ENCODE assay signal across 10 cellular contexts in the genomic region with DNA sequence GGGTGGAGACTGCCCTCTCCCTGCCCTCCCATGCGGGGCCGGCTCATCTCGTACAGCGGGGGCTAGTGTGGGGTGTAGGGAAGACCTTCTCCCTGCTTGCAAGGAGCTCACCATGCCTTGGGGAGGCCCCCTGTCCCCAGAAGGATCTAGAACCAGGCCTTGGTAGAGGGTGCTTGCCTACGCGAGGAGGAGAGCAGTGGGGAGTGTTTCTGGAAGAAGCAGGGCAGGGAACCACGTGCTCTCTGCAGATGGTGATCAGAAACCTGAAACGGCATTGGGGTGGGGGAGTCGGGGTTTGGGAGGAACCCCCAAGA. TPM values are rescaled to one million over a fixed set of nuclear protein-coding genes. Genes with fewer than 3 reads are reported as not detected.
DNase-seq lines count a peak whose midpoint lies in the region; ATAC-seq and TF ChIP-seq lines count a peak whose summit lies in the region.
"Had no signal": no experiment of that assay in that cellular context is flagged by ENCODE, and none has a peak within 500 bp of the region (broad histone marks: within the 10 kb centered on the region; RNA-seq: fewer than 3 reads in every experiment).

No MANE protein-coding gene starts in this region.

- H3K27ac ChIP-seq in duodenal mucosa (ENCODE audit: low read depth, low read length) (peak overlapping the region; percentile 97), osteoblast (ENCODE audit: low read depth, low read length) (peak overlapping the region; percentile 95)

- TF ChIP-seq CTCF in BJ (IDR thresholded peaks at IDR 0.05; ENCODE audit: insufficient read depth, low read depth, low read length) (no peak), NB4 (IDR thresholded peaks at IDR 0.05; ENCODE audit: low read depth, low read length) (no peak), osteoblast (IDR thresholded peaks at IDR 0.05; ENCODE audit: extremely low read depth, low read depth, low read length) (no peak)

- CTCF ChIA-PET in BJ (lab: Yijun Ruan, JAX): interaction anchor here (1.2 to 1.3 kb wide), 3 partner anchors 25 to 46 kb away, joined by 4 to 6 read pairs (median 5); no protein-coding TSS in a partner anchor

- DNase-seq in BJ (ENCODE audit: low read depth) (no peak), NB4 (ENCODE audit: low read depth) (no peak), osteoblast (ENCODE audit: insufficient read length, low spot score, missing footprints) (no peak), activated gamma-delta T cell (lab: John Stamatoyannopoulos, UW) (no peak)

- POLR2A ChIA-PET in BJ (lab: Charles Lee): no interaction called here

- peak overlapping the region; percentile 76 to 78 for H3K9ac ChIP-seq in duodenal mucosa (ENCODE audit: low read depth in 1 of 2, low read length in 2 of 2)

- peak overlapping the region; percentile 90 for H3K4me2 ChIP-seq in osteoblast (ENCODE audit: insufficient read depth, low read length)

- no peaks in the 10 kb centered on the region for H3K9me3 ChIP-seq in duodenal mucosa (ENCODE audit: control insufficient read depth in 1 of 2, low read length in 2 of 2)
- no peaks in the 10 kb centered on the region for H3K9me3 ChIP-seq in osteoblast (ENCODE audit: low read depth, low read length)

- H3K79me2 ChIP-seq in osteoblast (ENCODE audit: insufficient read depth, low read length): peaks cover 53% of the 10 kb centered on the region

- peaks cover 7% of the 10 kb centered on the region for H4K20me1 ChIP-seq in osteoblast (ENCODE audit: insufficient read depth, low read length)

- TF ChIP-seq POLR2A in NB4 (IDR thresholded peaks at IDR 0.05; ENCODE audit: extremely low read depth, insufficient read length): no peak

- peaks cover 4% of the 10 kb centered on the region; the same call in 1 of the 2 replicates for H3K36me3 ChIP-seq in BJ (ENCODE audit: control insufficient read depth, insufficient read depth, low read length)
- H3K36me3 ChIP-seq in duodenal mucosa (ENCODE audit: control insufficient read depth in 1 of 2, insufficient read depth in 2 of 2, low read length in 2 of 2): peaks cover 4 to 6% of the 10 kb centered on the region in 2 donors
- no peaks in the 10 kb centered on the region for H3K36me3 ChIP-seq in osteoblast (ENCODE audit: insufficient read depth, low read length)

- H3K4me3 ChIP-seq in BJ (ENCODE audit: low read depth, low read length) (peak overlapping the region; percentile 79), NB4 (ENCODE audit: low read depth, low read length) (peak overlapping the region; percentile 70), duodenal mucosa (ENCODE audit: low read depth in 1 of 2, low read length in 2 of 2) (peak overlapping the region; percentile 80 to 84), osteoblast (ENCODE audit: insufficient read depth, low read length) (peak overlapping the region; percentile 80)

- H2AFZ ChIP-seq in osteoblast (ENCODE audit: low read length): no peak overlapping the region

- ATAC-seq in GM19023 (IDR thresholded peaks at IDR 0.05; ENCODE audit: unreplicated experiment) (no peak), HG03354 (IDR thresholded peaks at IDR 0.05; ENCODE audit: poor library complexity, severe bottlenecking, unreplicated experiment) (no peak), GM18868 (IDR thresholded peaks at IDR 0.05; ENCODE audit: unreplicated experiment) (no peak)

- H3K27me3 ChIP-seq in BJ (ENCODE audit: control insufficient read depth, insufficient read depth, low read length): no peaks in the 10 kb centered on the region
- H3K27me3 ChIP-seq in duodenal mucosa (ENCODE audit: control insufficient read depth in 1 of 2, insufficient read depth in 2 of 2, low read length in 2 of 2): no peaks in the 10 kb centered on the region
- H3K27me3 ChIP-seq in osteoblast (ENCODE audit: insufficient read depth, low read length): no peaks in the 10 kb centered on the region

- H3K4me1 ChIP-seq in duodenal mucosa (ENCODE audit: control insufficient read depth in 1 of 2, insufficient read depth in 2 of 2, low read length in 2 of 2) (peaks cover 27 to 48% of the 10 kb centered on the region in 2 donors), osteoblast (ENCODE audit: insufficient read depth, low read length) (peaks cover 45% of the 10 kb centered on the region)

RNA-seq across cellular contexts. Expression of a gene that starts 2.7 kb away (rescaled TPM):
- polyA plus RNA-seq in BJ (2011; rRNA removed): 9.6 and 17.1 TPM in 2 replicates
- polyA minus RNA-seq in BJ (2011; rRNA and poly(A)+ RNA removed): 6.2 and 7.0 TPM in 2 replicates
- 19.7 and 21.7 TPM in 2 replicates for total RNA-seq in osteoblast

RNA-seq across cellular contexts. Expression of a gene that starts 22.8 kb away (rescaled TPM):
- polyA plus RNA-seq in BJ (2011; rRNA removed): 0.38 and 1.3 TPM in 2 replicates
- 0.31 and 0.71 TPM in 2 replicates for polyA minus RNA-seq in BJ (2011; rRNA and poly(A)+ RNA removed)
- under 0.01 TPM in 2 replicates for total RNA-seq in osteoblast
- total RNA-seq: activated CD8-positive, alpha-beta memory T cell treated with anti-CD3 and anti-CD28 coated beads for 36 hours; pulmonary artery endothelial cell had no signal

RNA-seq across cellular contexts. Expression of a gene that starts 29.0 kb away (rescaled TPM):
- polyA plus RNA-seq in BJ (2011; rRNA removed): 7.6 and 21.8 TPM in 2 replicates
- 19.7 and 26.6 TPM in 2 replicates for polyA minus RNA-seq in BJ (2011; rRNA and poly(A)+ RNA removed)
- total RNA-seq in osteoblast: 53.0 and 66.2 TPM in 2 replicates

RNA-seq across cellular contexts. Expression of a gene that starts 36.6 kb away (rescaled TPM):
- polyA plus RNA-seq in BJ (2011; rRNA removed): 32.1 and 40.9 TPM in 2 replicates
- polyA minus RNA-seq in BJ (2011; rRNA and poly(A)+ RNA removed): 10.2 and 11.6 TPM in 2 replicates
- 32.1 and 38.7 TPM in 2 replicates for total RNA-seq in osteoblast
